In the genomic region with DNA sequence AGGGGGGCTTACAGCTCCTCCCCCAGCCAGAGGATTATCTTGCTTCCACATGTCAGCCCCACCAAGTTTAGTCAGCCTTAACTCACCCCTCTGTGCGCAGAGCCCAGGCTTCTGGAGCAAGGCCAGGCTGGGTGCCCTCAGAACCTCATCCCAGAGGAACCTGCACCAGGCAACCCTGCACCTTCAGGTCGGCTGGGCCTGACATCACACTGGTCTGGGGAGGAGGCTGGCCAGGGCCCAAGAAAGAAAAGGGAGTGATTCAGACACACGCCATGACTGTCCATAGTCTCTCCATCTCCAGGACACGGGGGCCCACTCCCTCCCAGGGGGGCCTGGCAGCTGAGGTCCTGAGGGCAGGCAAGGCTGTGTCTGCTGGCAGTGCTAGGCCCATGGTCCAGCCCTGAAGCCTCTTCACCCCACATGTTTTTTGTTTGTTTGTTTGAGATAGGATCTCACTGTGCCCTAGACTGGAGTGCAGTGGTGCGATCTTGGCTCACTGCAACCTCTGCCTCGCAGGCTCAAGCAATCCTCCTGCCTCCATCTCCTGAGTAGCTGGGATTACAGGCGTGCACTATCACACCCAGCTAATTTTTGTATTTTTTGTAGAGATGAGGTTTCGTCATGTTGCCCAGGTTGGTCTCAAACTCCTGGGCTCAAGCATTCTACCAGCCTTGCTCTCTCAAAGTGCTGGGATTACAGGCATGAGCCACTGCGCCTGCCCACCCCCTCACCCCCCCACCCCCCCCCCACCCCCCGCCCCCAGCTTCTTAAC, we compare ENCODE assay signal across 8 cellular contexts. TPM values are rescaled to one million over a fixed set of nuclear protein-coding genes. Genes with fewer than 3 reads are reported as not detected.
DNase-seq lines count a peak whose midpoint lies in the region; ATAC-seq and TF ChIP-seq lines count a peak whose summit lies in the region.

No MANE protein-coding gene starts in this region.

- DNase-seq in MCF 10A (ENCODE audit: unreplicated experiment) (peak; percentile 94), medulla oblongata (ENCODE audit: extremely low spot score) (peak; percentile 22), ureter (ENCODE audit: low spot score) (no peak), NCI-H82 treated with DMSO at 0.1 percent for 48 hours (lab: John Stamatoyannopoulos, UW; ENCODE audit: unreplicated experiment) (no peak), COLO829 (ENCODE audit: low spot score) (no peak)

- H3K27me3 ChIP-seq in ACC112 (ENCODE audit: insufficient read depth, low read length) = no peaks in the 10 kb centered on the region
- no peaks in the 10 kb centered on the region for H3K27me3 ChIP-seq in HUES64 (ENCODE audit: insufficient read depth, low read length)

- H3K27ac ChIP-seq in ACC112 (ENCODE audit: low read depth, low read length) = peak overlapping the region; percentile 76
- 0 out of 2 replicates have a peak overlapping the region, but pooled peaks have one; percentile 5 for H3K27ac ChIP-seq in HUES64 (ENCODE audit: low read depth, low read length)

- H3K79me2 ChIP-seq in ACC112 (ENCODE audit: control insufficient read depth, insufficient read depth, low read length, unreplicated experiment) = peaks cover 8% of the 10 kb centered on the region

- H2AFZ ChIP-seq in ACC112 (ENCODE audit: low read length, unreplicated experiment) = no peak overlapping the region

- peak overlapping the region; percentile 93 for H3K27ac Mint-ChIP-seq in MCF 10A (ENCODE audit: low read depth, unreplicated experiment)

- H3K36me3 Mint-ChIP-seq in MCF 10A (ENCODE audit: insufficient read depth, unreplicated experiment) = peaks cover 10% of the 10 kb centered on the region

- WGBS in HUES64 = 72% methylated on average over 7 of the region's 10 CpGs

- H3K4me1 ChIP-seq in ACC112 (ENCODE audit: control insufficient read depth, insufficient read depth, low read length, unreplicated experiment) (peaks cover 31% of the 10 kb centered on the region), HUES64 (ENCODE audit: insufficient read depth, low read length) (peaks cover 28% of the 10 kb centered on the region)

- H3K36me3 ChIP-seq in ACC112 (ENCODE audit: insufficient read depth, low read length) (no peaks in the 10 kb centered on the region), HUES64 (ENCODE audit: insufficient read depth, low read length) (no peaks in the 10 kb centered on the region)

- H3K27me3 Mint-ChIP-seq in MCF 10A (ENCODE audit: insufficient read depth, unreplicated experiment) = no peaks in the 10 kb centered on the region

- no peaks in the 10 kb centered on the region for H3K9me3 Mint-ChIP-seq in MCF 10A (ENCODE audit: unreplicated experiment)

- peak overlapping the region; percentile 76 for H3K4me3 Mint-ChIP-seq in MCF 10A (ENCODE audit: unreplicated experiment)

- TF ChIP-seq CTCF in MCF 10A (IDR thresholded peaks at IDR 0.05; ENCODE audit: unreplicated experiment) = no peak

- H3K4me3 ChIP-seq in ACC112 (ENCODE audit: low read depth, low read length) = peak overlapping the region; percentile 86
- no peak overlapping the region for H3K4me3 ChIP-seq in HUES64 (ENCODE audit: low read length)

- H3K4me1 Mint-ChIP-seq in MCF 10A (ENCODE audit: insufficient read depth, unreplicated experiment) = peaks cover 48% of the 10 kb centered on the region

- POLR2A ChIA-PET in MCF 10A (lab: Yijun Ruan, JAX) = interaction anchor here (0.7 to 11.2 kb wide), 4 partner anchors 10 to 38 kb away, joined by 3 to 254 read pairs (median 52); partner anchors contain the start of gene TNK2

- no peak for ATAC-seq in GM19035 (IDR thresholded peaks at IDR 0.05; ENCODE audit: unreplicated experiment)

- CTCF ChIA-PET in MCF 10A (lab: Yijun Ruan, JAX) = interaction anchor here (0.6 to 9.3 kb wide), 6 partner anchors 10 to 36 kb away, joined by 3 to 187 read pairs (median 6); no protein-coding TSS in a partner anchor

- H3K9ac ChIP-seq in HUES64 (ENCODE audit: low read depth, low read length) = no peak overlapping the region

- no TSS peak for BruUV-seq in MCF 10A (replicated peaks; lab: Mats Ljungman, UMichigan)

- no peaks in the 10 kb centered on the region for H3K9me3 ChIP-seq in HUES64 (ENCODE audit: insufficient read depth, low read depth, low read length)

- intact Hi-C loops in MCF 10A (cut with micrococcal nuclease) = no loop called here

RNA-seq across cellular contexts. Expression of gene TNK2, which starts 11.1 kb away (rescaled TPM):
- polyA plus RNA-seq in HUES64 (2013, experiment 1 of 2) = 14.5 TPM
- polyA plus RNA-seq in HUES64 (2013, experiment 2 of 2) = 14.1 TPM
- total RNA-seq in MCF 10A (2022) = 56.1 and 75.8 TPM in 2 replicates
- 97.6 TPM for total RNA-seq in ureter

Comparison
In these comparisons a context has a peak if more than half of its experiments do, and no peak if none do; other contexts are left out.
1. DNase-seq: peak in MCF 10A (single experiment) and medulla oblongata (single experiment); none in ureter (single experiment), NCI-H82 treated with DMSO at 0.1 percent for 48 hours (single experiment) and COLO829 (single experiment).